Comparison of ENCODE assay signal across 8 cellular contexts in genomic region chr1:31010081-31010989, GRCh38. TPM values are rescaled to one million over a fixed set of nuclear protein-coding genes. Genes with fewer than 3 reads are reported as not detected.
DNase-seq lines count a peak whose midpoint lies in the region; ATAC-seq and TF ChIP-seq lines count a peak whose summit lies in the region.

No MANE protein-coding gene starts in this region.

- H3K27me3 ChIP-seq in Peyer's patch (no peaks in the 10 kb centered on the region), H9 (ENCODE audit: insufficient read depth, low read length) (no peaks in the 10 kb centered on the region)

- TF ChIP-seq POLR2A in Peyer's patch (IDR thresholded peaks at IDR 0.05): no peak

- peak; percentile 92 for DNase-seq in ELR (ENCODE audit: low read depth)
- DNase-seq in T-helper 2 cell treated with Interferon-gamma antibody and Interleukin-4, amounts not matched to agents 5 μg/mL and 100 μg/mL, for 36 hours (ENCODE audit: low spot score): peak; percentile 63
- DNase-seq in left lobe of liver (ENCODE audit: low spot score): no peak
- no peak for DNase-seq in Peyer's patch
- no peak for DNase-seq in H9
- no peak for DNase-seq in NCI-H2029 (lab: John Stamatoyannopoulos, UW)

- no peak overlapping the region for H3K18ac ChIP-seq in H9 (ENCODE audit: insufficient read length, low read depth, low read length)

- no peaks in the 10 kb centered on the region for H3K23me2 ChIP-seq in H9 (ENCODE audit: insufficient read length, low read depth, low read length, poor library complexity, severe bottlenecking)

- no peak overlapping the region for H4K91ac ChIP-seq in H9 (ENCODE audit: insufficient read length, low read depth, low read length)

- H3K79me2 ChIP-seq in H9 (ENCODE audit: insufficient read depth, low read length): peaks cover 39% of the 10 kb centered on the region

- no peak overlapping the region for H3K14ac ChIP-seq in H9 (ENCODE audit: insufficient read depth, low read length)

- H3K4me2 ChIP-seq in H9 (ENCODE audit: insufficient read depth, insufficient read length, low read length): no peak overlapping the region

- H2BK12ac ChIP-seq in H9 (ENCODE audit: insufficient read length, low read depth, low read length): no peak overlapping the region

- no peak overlapping the region for H3K56ac ChIP-seq in H9 (ENCODE audit: insufficient read length, low read depth, low read length)

- no peak overlapping the region for H3K23ac ChIP-seq in H9 (ENCODE audit: insufficient read length, low read depth, low read length)

- peak overlapping the region; percentile 35 for H3K27ac Mint-ChIP-seq in T-helper 2 cell treated with Interferon-gamma antibody and Interleukin-4, amounts not matched to agents 5 μg/mL and 100 μg/mL, for 36 hours
- H3K27ac Mint-ChIP-seq in H9: peak overlapping the region in 1 of 3 experiments; percentile 30; a peak in 2 of 7 replicates

- no peaks in the 10 kb centered on the region for H3K9me3 ChIP-seq in Peyer's patch
- no peaks in the 10 kb centered on the region for H3K9me3 ChIP-seq in H9 (ENCODE audit: control insufficient read depth, low read depth, low read length)

- H2BK5ac ChIP-seq in H9 (ENCODE audit: insufficient read length, low read length): no peak overlapping the region

- H3T11ph ChIP-seq in H9 (ENCODE audit: low read length): no peak overlapping the region

- H3K4me3 Mint-ChIP-seq in T-helper 2 cell treated with Interferon-gamma antibody and Interleukin-4, amounts not matched to agents 5 μg/mL and 100 μg/mL, for 36 hours: peak overlapping the region; percentile 47
- no peak overlapping the region for H3K4me3 Mint-ChIP-seq in H9

- H3K9me3 Mint-ChIP-seq in T-helper 2 cell treated with Interferon-gamma antibody and Interleukin-4, amounts not matched to agents 5 μg/mL and 100 μg/mL, for 36 hours: peaks cover 10% of the 10 kb centered on the region
- H3K9me3 Mint-ChIP-seq in H9: no peaks in the 10 kb centered on the region

- no peak overlapping the region for H3K4ac ChIP-seq in H9 (ENCODE audit: low read depth, low read length)

- H3K27ac ChIP-seq in Peyer's patch (no peak overlapping the region), H9 (ENCODE audit: insufficient read length, low read depth, low read length) (no peak overlapping the region)

- H2BK15ac ChIP-seq in H9 (ENCODE audit: low read depth, low read length): no peak overlapping the region

- peaks cover 0 to 38% (median 5%) of the 10 kb centered on the region in 4 donors for H3K4me1 ChIP-seq in Peyer's patch
- H3K4me1 ChIP-seq in H9 (ENCODE audit: insufficient read depth, low read length): no peaks in the 10 kb centered on the region; the same call in 1 of the 2 replicates

- peaks cover 2% of the 10 kb centered on the region for H3K79me1 ChIP-seq in H9 (ENCODE audit: insufficient read depth, low read depth, low read length, poor library complexity, severe bottlenecking)

- H3K36me3 Mint-ChIP-seq in T-helper 2 cell treated with Interferon-gamma antibody and Interleukin-4, amounts not matched to agents 5 μg/mL and 100 μg/mL, for 36 hours (ENCODE audit: low read depth): peaks cover 37% of the 10 kb centered on the region
- H3K36me3 Mint-ChIP-seq in H9 (ENCODE audit: insufficient read depth in 1 of 3, low read depth in 3 of 3): peaks cover 8 to 15% (median 11%) of the 10 kb centered on the region in 3 experiments; a peak in 6 of 7 replicates

- no peak overlapping the region for H2BK120ac ChIP-seq in H9 (ENCODE audit: low read depth, low read length, poor library complexity, severe bottlenecking)

- TF ChIP-seq CTCF in Peyer's patch (IDR thresholded peaks at IDR 0.05): no peak
- no peak for TF ChIP-seq CTCF in H9 (conservative IDR thresholded peaks at IDR 0.05)

- no peak overlapping the region for H3K9ac ChIP-seq in H9 (ENCODE audit: extremely low read depth, insufficient read length, low read length)

- H2AFZ ChIP-seq in H9 (ENCODE audit: low read length): no peak overlapping the region

- no peak overlapping the region for H2BK20ac ChIP-seq in H9 (ENCODE audit: low read depth, low read length, poor library complexity, severe bottlenecking)

- no CpG with 5 or more reads among the region's 6 CpGs for WGBS in H9 (ENCODE audit: extremely low coverage, insufficient read length, low lambda C conversion rate)

- H4K5ac ChIP-seq in H9 (ENCODE audit: insufficient read length, low read depth, low read length): no peak overlapping the region

- no peak overlapping the region for H4K8ac ChIP-seq in H9 (replicated peaks; ENCODE audit: insufficient read length, low read depth, low read length)

- peaks cover 61% of the 10 kb centered on the region for H3K4me1 Mint-ChIP-seq in T-helper 2 cell treated with Interferon-gamma antibody and Interleukin-4, amounts not matched to agents 5 μg/mL and 100 μg/mL, for 36 hours (ENCODE audit: low read depth)
- H3K4me1 Mint-ChIP-seq in H9: peaks cover 33 to 45% of the 10 kb centered on the region in 2 experiments

- ATAC-seq in GM21576 (IDR thresholded peaks at IDR 0.05; ENCODE audit: unreplicated experiment) (peak; percentile 60), left lobe of liver (peak; percentile 24), HG03571 (IDR thresholded peaks at IDR 0.05; ENCODE audit: unreplicated experiment) (no peak)

- H2AK5ac ChIP-seq in H9 (ENCODE audit: insufficient read length, low read length): no peak overlapping the region

- no peaks in the 10 kb centered on the region for H3K27me3 Mint-ChIP-seq in T-helper 2 cell treated with Interferon-gamma antibody and Interleukin-4, amounts not matched to agents 5 μg/mL and 100 μg/mL, for 36 hours (ENCODE audit: low read depth)
- no peaks in the 10 kb centered on the region for H3K27me3 Mint-ChIP-seq in H9 (ENCODE audit: low read depth)

- H4K20me1 ChIP-seq in H9 (ENCODE audit: control insufficient read depth, insufficient read depth, insufficient read length): no peaks in the 10 kb centered on the region

- peaks cover 0 to 12% (median 0%) of the 10 kb centered on the region in 3 donors for H3K36me3 ChIP-seq in Peyer's patch

- no peak overlapping the region for H3K4me3 ChIP-seq in Peyer's patch

RNA-seq across cellular contexts. Expression of gene PUM1, which starts 55.2 kb away (rescaled TPM):
- 51.2 TPM for total RNA-seq in left lobe of liver
- total RNA-seq in Peyer's patch: 100 to 1,000 TPM in 1 of 4 donors, 10 to 100 TPM in 3; 61.6 to 109 (median 76.9) TPM
- 158 and 164 TPM in 2 replicates for total RNA-seq in H9 (2021)

Comparison
In these comparisons a context has a peak if more than half of its experiments do, and no peak if none do; other contexts are left out.
1. DNase-seq: peak in ELR (single experiment) and T-helper 2 cell treated with Interferon-gamma antibody and Interleukin-4, amounts not matched to agents 5 μg/mL and 100 μg/mL, for 36 hours (single experiment); none in left lobe of liver (single experiment), Peyer's patch (0 of 3), H9 (single experiment) and NCI-H2029 (single experiment).